Comparison of ENCODE assay signal across 8 cellular contexts in genomic region chr21:15894596-15894995, GRCh38.
DNase-seq lines count a peak whose midpoint lies in the region; ATAC-seq and TF ChIP-seq lines count a peak whose summit lies in the region.

No MANE protein-coding gene starts in this region.

- no peaks in the 10 kb centered on the region for H3K4me1 ChIP-seq in effector memory CD4-positive, alpha-beta T cell (ENCODE audit: control insufficient read depth, insufficient read depth, low read length, poor library complexity, severe bottlenecking)

- peak; percentile 62 for ATAC-seq in left lobe of liver
- no peak for ATAC-seq in GM21447 (IDR thresholded peaks at IDR 0.05; ENCODE audit: unreplicated experiment)
- ATAC-seq in stimulated activated memory B cell treated with anti-CD40 and anti-IgM and Interleukin-4, amounts not matched to agents 10 μg/mL and 1 μg/mL and 100 μg/mL, for 72 hours = no peak

- no peaks in the 10 kb centered on the region for H3K36me3 Mint-ChIP-seq in stimulated activated memory B cell treated with anti-CD40 and anti-IgM and Interleukin-4, amounts not matched to agents 10 μg/mL and 1 μg/mL and 100 μg/mL, for 72 hours

- TF ChIP-seq CTCF in AG09309 (IDR thresholded peaks at IDR 0.05; ENCODE audit: control insufficient read depth, insufficient read depth, low read depth, low read length, missing control alignments) (peak; percentile 21), lower leg skin (IDR thresholded peaks at IDR 0.05) (no peak)

- peaks cover 12% of the 10 kb centered on the region for H3K9me3 Mint-ChIP-seq in stimulated activated memory B cell treated with anti-CD40 and anti-IgM and Interleukin-4, amounts not matched to agents 10 μg/mL and 1 μg/mL and 100 μg/mL, for 72 hours

- H3K4me3 Mint-ChIP-seq in stimulated activated memory B cell treated with anti-CD40 and anti-IgM and Interleukin-4, amounts not matched to agents 10 μg/mL and 1 μg/mL and 100 μg/mL, for 72 hours = no peak overlapping the region

- no peaks in the 10 kb centered on the region for H3K36me3 ChIP-seq in effector memory CD4-positive, alpha-beta T cell (ENCODE audit: control insufficient read depth, insufficient read depth, low read length)

- no peak overlapping the region for H3K27ac Mint-ChIP-seq in stimulated activated memory B cell treated with anti-CD40 and anti-IgM and Interleukin-4, amounts not matched to agents 10 μg/mL and 1 μg/mL and 100 μg/mL, for 72 hours

- DNase-seq in AG09309 (ENCODE audit: low read depth) (no peak), HS-5 (ENCODE audit: low read depth) (peak; percentile 11), amniotic epithelial cell (ENCODE audit: low read depth) (peak; percentile 31), left lobe of liver (ENCODE audit: low spot score) (no peak), lower leg skin (ENCODE audit: low spot score in 2 of 2) (no peak)
- no peak for DNase-seq in effector memory CD4-positive, alpha-beta T cell

- H3K27me3 ChIP-seq in effector memory CD4-positive, alpha-beta T cell (replicated peaks; ENCODE audit: control insufficient read depth, insufficient read depth, low read length, poor library complexity, severe bottlenecking) = no peaks in the 10 kb centered on the region

- H3K27ac ChIP-seq in effector memory CD4-positive, alpha-beta T cell (ENCODE audit: insufficient read depth, low read length, poor library complexity, severe bottlenecking) = no peak overlapping the region

- intact Hi-C loops in lower leg skin (cut with DNase I; ENCODE audit: low total_unique reads) = no loop called here

- H3K4me3 ChIP-seq in AG09309 (ENCODE audit: control insufficient read depth, low read depth, low read length) (no peak overlapping the region), lower leg skin (ENCODE audit: low read depth, poor library complexity, severe bottlenecking) (no peak overlapping the region)
- H3K4me3 ChIP-seq in effector memory CD4-positive, alpha-beta T cell (ENCODE audit: insufficient read depth, low read depth, low read length, poor library complexity, severe bottlenecking) = no peak overlapping the region

- H3K27me3 Mint-ChIP-seq in stimulated activated memory B cell treated with anti-CD40 and anti-IgM and Interleukin-4, amounts not matched to agents 10 μg/mL and 1 μg/mL and 100 μg/mL, for 72 hours = peaks cover 12% of the 10 kb centered on the region

- no peak for TF ChIP-seq POLR2A in lower leg skin (IDR thresholded peaks at IDR 0.05)

- peaks cover 4% of the 10 kb centered on the region for H3K9me3 ChIP-seq in effector memory CD4-positive, alpha-beta T cell (ENCODE audit: control insufficient read depth, low read length)

- H3K4me1 Mint-ChIP-seq in stimulated activated memory B cell treated with anti-CD40 and anti-IgM and Interleukin-4, amounts not matched to agents 10 μg/mL and 1 μg/mL and 100 μg/mL, for 72 hours = no peaks in the 10 kb centered on the region

Comparison
In these comparisons a context has a peak if more than half of its experiments do, and no peak if none do; other contexts are left out.
1. DNase-seq: peak in HS-5 (single experiment) and amniotic epithelial cell (single experiment); none in AG09309 (single experiment), left lobe of liver (single experiment), effector memory CD4-positive, alpha-beta T cell (0 of 3) and lower leg skin (0 of 2).